Comparison of ENCODE assay signal across 8 cellular contexts in the genomic region with DNA sequence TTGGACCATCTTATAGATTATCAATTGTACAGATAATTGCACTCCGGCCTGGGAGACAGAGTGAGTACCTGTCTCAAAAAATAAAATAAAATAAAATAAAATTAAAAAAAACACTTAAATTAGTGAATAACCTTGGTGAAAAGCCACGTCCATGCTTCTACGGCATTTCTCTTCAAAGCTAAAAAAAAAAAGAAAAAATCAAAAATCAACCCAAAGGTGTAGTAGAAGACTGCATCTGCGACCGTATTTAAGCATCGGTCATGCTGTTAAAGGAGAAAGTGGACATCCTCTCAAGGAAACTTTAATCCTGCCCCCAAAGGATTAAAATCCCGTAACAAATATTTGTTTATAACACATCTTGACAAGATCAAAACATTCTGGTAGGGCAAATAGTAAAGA. TPM values are rescaled to one million over a fixed set of nuclear protein-coding genes. Genes with fewer than 3 reads are reported as not detected.
DNase-seq lines count a peak whose midpoint lies in the region; ATAC-seq, FAIRE-seq and TF ChIP-seq lines count a peak whose summit lies in the region.

No MANE protein-coding gene starts in this region.

- no peak for DNase-seq in activated naive CD4-positive, alpha-beta T cell treated with anti-CD3 and anti-CD28 coated beads, Interleukin-2, amount 50 U/mL, for 16 hours
- peak in 1 of 4 experiments; percentile 17 for DNase-seq in K562 (ENCODE audit: extremely low read depth in 1 of 4, low spot score in 3 of 4)
- no peak for DNase-seq in memory B cell (ENCODE audit: low spot score in 2 of 2)
- no peak for DNase-seq in upper lobe of left lung
- no peak for DNase-seq in erythroblast (lab: John Stamatoyannopoulos, UW)
- DNase-seq in NCI-H510A treated with DMSO at 0.1 percent for 48 hours (lab: John Stamatoyannopoulos, UW) = no peak
- DNase-seq in NCI-H524 treated with DMSO at 0.1 percent for 48 hours (lab: John Stamatoyannopoulos, UW) = no peak

- H3K9me3 ChIP-seq in K562 (replicated peaks; ENCODE audit: control insufficient read depth, insufficient read depth, low read depth, low read length) = no peaks in the 10 kb centered on the region
- H3K9me3 ChIP-seq in upper lobe of left lung = no peaks in the 10 kb centered on the region

- H3K4me1 Mint-ChIP-seq in activated naive CD4-positive, alpha-beta T cell treated with anti-CD3 and anti-CD28 coated beads, Interleukin-2, amount 50 U/mL, for 24 hours = peaks cover 47% of the 10 kb centered on the region
- peaks cover 24% of the 10 kb centered on the region for H3K4me1 Mint-ChIP-seq in memory B cell

- CTCF ChIA-PET in K562 (lab: Yijun Ruan, JAX; ENCODE audit: low intra/inter-chr PET ratio) = interaction anchor here (0.7 kb wide), 1 partner anchor 536 kb away, joined by 3 read pairs; no protein-coding TSS in a partner anchor

- no peak for TF ChIP-seq RAD21 in K562 (CRISPR knock-in tag; conservative IDR thresholded peaks at IDR 0.05 in 1 of 2, IDR thresholded peaks at IDR 0.05 in 1 of 2)

- TF ChIP-seq CTCF in K562 (IDR thresholded peaks at IDR 0.05 in 2 of 3, conservative IDR thresholded peaks at IDR 0.05 in 1 of 3; ENCODE audit: insufficient read depth in 2 of 3, low read depth in 1 of 3, low read length in 3 of 3) (no peak), upper lobe of left lung (IDR thresholded peaks at IDR 0.05) (no peak)

- in situ Hi-C loops in K562 (cut with MboI) = no loop called here

- BruUV-seq in K562 (replicated peaks; lab: Mats Ljungman, UMichigan) = no TSS peak

- peak overlapping the region; percentile 91 for H2AFZ ChIP-seq in K562 (ENCODE audit: low read depth, low read length)

- H3K79me2 ChIP-seq in K562 (ENCODE audit: control insufficient read depth, insufficient read depth, low read length) = peaks cover 38% of the 10 kb centered on the region

- H3K9me1 ChIP-seq in K562 (ENCODE audit: control insufficient read depth, insufficient read depth, low read length) = no peaks in the 10 kb centered on the region

- peak overlapping the region; percentile 91 to 97 for H3K9ac ChIP-seq in K562 (ENCODE audit: insufficient read depth in 1 of 2, low read depth in 2 of 2, low read length in 2 of 2)

- intact Hi-C loops in K562 (cut with micrococcal nuclease) = loop anchor here (5.0 to 10.0 kb wide), 2 partner anchors 149 to 987 kb away; partner anchors contain the start of genes DSC2 and TRAPPC8

- no peak for FAIRE-seq in K562 (lab: Jason Lieb, UNC)

- H3K4me2 ChIP-seq in K562 (ENCODE audit: insufficient read depth, low read length) = peak overlapping the region; percentile 75

- peak overlapping the region; percentile 93 for H3K27ac Mint-ChIP-seq in activated naive CD4-positive, alpha-beta T cell treated with anti-CD3 and anti-CD28 coated beads, Interleukin-2, amount 50 U/mL, for 24 hours
- H3K27ac Mint-ChIP-seq in memory B cell = peak overlapping the region; percentile 97

- H3K4me3 ChIP-seq in K562 (peak overlapping the region; percentile 77), upper lobe of left lung (peak overlapping the region; percentile 51 to 97 (median 95))

- peaks cover 4% of the 10 kb centered on the region for H4K20me1 ChIP-seq in K562 (replicated peaks; ENCODE audit: control insufficient read depth, insufficient read depth, low read length)

- ATAC-seq in K562 (no peak), memory B cell (ENCODE audit: low read depth) (no peak), upper lobe of left lung (ENCODE audit: low FRiP score in 2 of 2) (no peak)

- 36% methylated on average over 7 of the region's 7 CpGs for WGBS in K562 (ENCODE audit: insufficient coverage, low coverage, missing lambda C conversion rate)
- 31 to 39% methylated on average over 7 of the region's 7 CpGs for WGBS in upper lobe of left lung, 2 donors

- H3K4me3 Mint-ChIP-seq in activated naive CD4-positive, alpha-beta T cell treated with anti-CD3 and anti-CD28 coated beads, Interleukin-2, amount 50 U/mL, for 24 hours = peak overlapping the region; percentile 90
- peak overlapping the region; percentile 97 for H3K4me3 Mint-ChIP-seq in memory B cell

- TF ChIP-seq EP300 in K562 (IDR thresholded peaks at IDR 0.05; ENCODE audit: low read length) = no peak
- no peak for TF ChIP-seq EP300 in upper lobe of left lung (IDR thresholded peaks at IDR 0.05)

- H3K27me3 ChIP-seq in K562 (ENCODE audit: control insufficient read depth in 2 of 2, insufficient read depth in 2 of 2, low read length in 2 of 2) (no peaks in the 10 kb centered on the region), upper lobe of left lung (no peaks in the 10 kb centered on the region)

- peak overlapping the region; percentile 98 for H3K27ac ChIP-seq in K562 (ENCODE audit: extremely low read depth, low read depth, low read length)
- H3K27ac ChIP-seq in upper lobe of left lung = peak overlapping the region; percentile 96 to 100 (median 100)

- no peak for TF ChIP-seq POLR2A in K562 (conservative IDR thresholded peaks at IDR 0.05)
- TF ChIP-seq POLR2A in upper lobe of left lung (IDR thresholded peaks at IDR 0.05) = no peak
- TF ChIP-seq POLR2A in erythroblast (IDR thresholded peaks at IDR 0.05; ENCODE audit: low read length) = no peak

- H3K36me3 ChIP-seq in K562 (ENCODE audit: control insufficient read depth, insufficient read depth, low read length) (peaks cover 22% of the 10 kb centered on the region), upper lobe of left lung (no peaks in the 10 kb centered on the region)

- H3K9me3 Mint-ChIP-seq in activated naive CD4-positive, alpha-beta T cell treated with anti-CD3 and anti-CD28 coated beads, Interleukin-2, amount 50 U/mL, for 24 hours = no peaks in the 10 kb centered on the region
- no peaks in the 10 kb centered on the region for H3K9me3 Mint-ChIP-seq in memory B cell

- no peaks in the 10 kb centered on the region for H3K27me3 Mint-ChIP-seq in activated naive CD4-positive, alpha-beta T cell treated with anti-CD3 and anti-CD28 coated beads, Interleukin-2, amount 50 U/mL, for 24 hours
- H3K27me3 Mint-ChIP-seq in memory B cell = no peaks in the 10 kb centered on the region

- POLR2A ChIA-PET in K562 (lab: Yijun Ruan, JAX) = interaction anchor here (0.6 to 2.1 kb wide), 11 partner anchors 9 to 231 kb away, joined by 3 to 6 read pairs (median 3); no protein-coding TSS in a partner anchor

- H3K36me3 Mint-ChIP-seq in activated naive CD4-positive, alpha-beta T cell treated with anti-CD3 and anti-CD28 coated beads, Interleukin-2, amount 50 U/mL, for 24 hours = peaks cover 17% of the 10 kb centered on the region
- peaks cover 21% of the 10 kb centered on the region for H3K36me3 Mint-ChIP-seq in memory B cell

- peaks cover 19 to 28% of the 10 kb centered on the region in 2 experiments; a peak in 4 of 5 replicates for H3K4me1 ChIP-seq in K562 (replicated peaks in 1 of 2; ENCODE audit: control insufficient read depth in 2 of 2, insufficient read depth in 2 of 2, low read length in 2 of 2)
- H3K4me1 ChIP-seq in upper lobe of left lung = peaks cover 11 to 29% (median 20%) of the 10 kb centered on the region in 4 donors

TF ChIP-seq in K562, 482 proteins besides CTCF, POLR2A, EP300 and RAD21 (continues in another document):
- TF ChIP-seq ARNT (IDR thresholded peaks at IDR 0.05) (peak in 1 of 2 experiments; percentile 34; a peak in 2 of 4 replicates), MLLT1 (IDR thresholded peaks at IDR 0.05) (peak in 1 of 2 experiments; percentile 51; a peak in 1 of 4 replicates), TGIF2 (CRISPR knock-in tag; IDR thresholded peaks at IDR 0.05) (no peak), DPF2 (IDR thresholded peaks at IDR 0.05) (0 out of 2 replicates have a peak, but pooled peaks have one; percentile 9), ZNF699 (CRISPR knock-in tag; IDR thresholded peaks at IDR 0.05; ENCODE audit: insufficient replicate concordance) (no peak)

RNA-seq across cellular contexts. Expression of gene RNF138, which starts 0.3 kb away (rescaled TPM):
- 22.1 and 26.9 TPM in 2 replicates for total RNA-seq in K562 (2011; cell fraction: chromatin; rRNA removed; ENCODE audit: low replicate concordance)
- 29.9 and 33.3 TPM in 2 replicates for total RNA-seq in K562 (2011; cell fraction: nucleolus; rRNA removed)
- 30.0 and 31.4 TPM in 2 replicates for total RNA-seq in K562 (2011; cell fraction: nucleoplasm; rRNA removed)
- total RNA-seq in K562 (2014; rRNA removed) = 52.0 and 57.1 TPM in 2 replicates
- total RNA-seq in K562 (2014; rRNA removed; fragmentation: Illumina TruSeq; extraction: Trizol) = 80.6 and 89.3 TPM in 2 replicates
- total RNA-seq in K562 (2015; rRNA removed; fragmentation: Illumina TruSeq; extraction: Trizol) = 80.2 and 83.0 TPM in 2 replicates
- 100 and 105 TPM in 2 replicates for total RNA-seq in K562 (2021)
- 41.6 and 47.6 TPM in 2 replicates for polyA plus RNA-seq in K562 (2011; rRNA removed)
- 40.6 and 48.8 TPM in 2 replicates for polyA plus RNA-seq in K562 (2011; cell fraction: cytosol; rRNA removed)
- 27.2 and 40.2 TPM in 2 replicates for polyA plus RNA-seq in K562 (2011; cell fraction: nucleus; rRNA removed)
- 46.0 and 49.9 TPM in 2 replicates for polyA plus RNA-seq in K562 (2012)
- 64.2 and 65.8 TPM in 2 replicates for polyA plus RNA-seq in K562 (2014; fragmentation: Illumina TruSeq; extraction: Trizol)
- polyA plus RNA-seq in K562 (2014; fragmentation: Nextera tagmentation; extraction: Ambion mirVana) = 10 to 100 TPM; 51.1 to 55.9 TPM
- polyA plus RNA-seq in K562 (2014; rRNA removed) = 58.2 and 62.5 TPM in 2 replicates
- polyA minus RNA-seq in K562 (2011; rRNA and poly(A)+ RNA removed) = 88.5 and 97.6 TPM in 2 replicates
- polyA minus RNA-seq in K562 (2011; cell fraction: cytosol; rRNA and poly(A)+ RNA removed) = 128 and 137 TPM in 2 replicates
- 30.6 and 35.9 TPM in 2 replicates for polyA minus RNA-seq in K562 (2011; cell fraction: nucleus; rRNA and poly(A)+ RNA removed)
- total RNA-seq in upper lobe of left lung = 10 to 100 TPM; 17.8 to 34.5 (median 25.5) TPM
